ENCODE assay signal across 1 cellular context in genomic region chr2:143698888-143699570, GRCh38.
TF ChIP-seq lines count a peak whose summit lies in the region.

No MANE protein-coding gene starts in this region.

TF ChIP-seq in GM12878, 131 proteins besides CTCF, POLR2A, EP300 and RAD21 (continued from another document):
- TF ChIP-seq USF2 (IDR thresholded peaks at IDR 0.05; ENCODE audit: borderline replicate concordance, low read depth, low read length): no peak
- TF ChIP-seq CHD1 (IDR thresholded peaks at IDR 0.05; ENCODE audit: low read depth, low read length): no peak
- TF ChIP-seq SIX5 (IDR thresholded peaks at IDR 0.05; ENCODE audit: low read depth, low read length, severe bottlenecking): no peak
- peak; percentile 83 for TF ChIP-seq MEF2A (IDR thresholded peaks at IDR 0.05; ENCODE audit: insufficient read depth, low read depth, low read length)
- no peak for TF ChIP-seq E2F8 (IDR thresholded peaks at IDR 0.05; ENCODE audit: low read depth, partially characterized antibody)
- no peak for TF ChIP-seq SMARCA5 (IDR thresholded peaks at IDR 0.05)
- no peak for TF ChIP-seq KAT2A (conservative IDR thresholded peaks at IDR 0.05; ENCODE audit: control insufficient read depth, low read depth, low read length)
- no peak for TF ChIP-seq TARDBP (IDR thresholded peaks at IDR 0.05; ENCODE audit: borderline replicate concordance)
- TF ChIP-seq JUNB (IDR thresholded peaks at IDR 0.05): peak; percentile 96
